12 cellular contexts compared by ENCODE assay signal in genomic region chrX:109777749-109778148, GRCh38. TPM values are rescaled to one million over a fixed set of nuclear protein-coding genes. Genes with fewer than 3 reads are reported as not detected.
DNase-seq lines count a peak whose midpoint lies in the region; ATAC-seq and TF ChIP-seq lines count a peak whose summit lies in the region.
"Had no signal": no experiment of that assay in that cellular context is flagged by ENCODE, and none has a peak within 500 bp of the region (broad histone marks: within the 10 kb centered on the region; RNA-seq: fewer than 3 reads in every experiment).

No MANE protein-coding gene starts in this region.

- no TSS peak for BruUV-seq in PC-3 (replicated peaks; lab: Mats Ljungman, UMichigan)

- H3K4me1 ChIP-seq in PC-3 (ENCODE audit: insufficient read depth, low read length) (peaks cover 17% of the 10 kb centered on the region), right lobe of liver (peaks cover 0 to 15% (median 0%) of the 10 kb centered on the region in 4 donors)
- H3K4me1 ChIP-seq: BE2C, HAP-1 had no signal

- no peak overlapping the region for H2AFZ ChIP-seq in PC-3 (ENCODE audit: low read length)

- H3K4me2 ChIP-seq in PC-3 (ENCODE audit: low read length), result no peak overlapping the region
- H3K4me2 ChIP-seq: A549 had no signal

- H3K27ac ChIP-seq in PC-3 (ENCODE audit: low read length), result no peak overlapping the region
- no peak overlapping the region for H3K27ac ChIP-seq in right lobe of liver
- H3K27ac ChIP-seq: C4-2B had no signal

- ATAC-seq in PC-3, result peak; percentile 68
- peak; percentile 70 to 92 (median 87) for ATAC-seq in right lobe of liver
- no peak for ATAC-seq in HG02840 (IDR thresholded peaks at IDR 0.05; ENCODE audit: low FRiP score, unreplicated experiment)
- ATAC-seq in HG03520 (IDR thresholded peaks at IDR 0.05; ENCODE audit: unreplicated experiment), result no peak

- H3K27me3 ChIP-seq in PC-3 (ENCODE audit: low read length), result no peaks in the 10 kb centered on the region
- peaks cover 0 to 37% of the 10 kb centered on the region in 2 donors for H3K27me3 ChIP-seq in right lobe of liver
- H3K27me3 ChIP-seq: BE2C had no signal

- no peaks in the 10 kb centered on the region for H4K20me1 ChIP-seq in PC-3 (ENCODE audit: low read length)

- H3K4me3 ChIP-seq in PC-3 (ENCODE audit: low read length) (no peak overlapping the region), right lobe of liver (no peak overlapping the region)
- H3K4me3 ChIP-seq: A549, HAP-1 had no signal

- H3K9me3 ChIP-seq in PC-3 (ENCODE audit: low read length), result no peaks in the 10 kb centered on the region
- H3K9me3 ChIP-seq in right lobe of liver, result no peaks in the 10 kb centered on the region
- H3K9me3 ChIP-seq: A549, BE2C, HAP-1 had no signal

- no peak for TF ChIP-seq POLR2A in right lobe of liver (IDR thresholded peaks at IDR 0.05)

- H3K9me2 ChIP-seq in PC-3 (replicated peaks; ENCODE audit: low read length), result no peaks in the 10 kb centered on the region

- POLR2A ChIA-PET in PC-3 (lab: Charles Lee; ENCODE audit: unreplicated experiment), result interaction anchor here (0.6 kb wide), 1 partner anchor 15 kb away, joined by 7 read pairs; no protein-coding TSS in a partner anchor

- CTCF ChIA-PET in PC-3 (lab: Charles Lee), result no interaction called here

- intact Hi-C loops in PC-3 (cut with micrococcal nuclease), result no loop called here
- intact Hi-C loops in right lobe of liver (cut with DNase I), result no loop called here

- H3K9ac ChIP-seq in PC-3 (ENCODE audit: low read length), result no peak overlapping the region

- TF ChIP-seq CTCF in PC-3 (conservative IDR thresholded peaks at IDR 0.05; ENCODE audit: low read depth, low read length), result no peak
- no peak for TF ChIP-seq CTCF in right lobe of liver (IDR thresholded peaks at IDR 0.05)

- H3K79me2 ChIP-seq in PC-3 (ENCODE audit: low read length), result no peaks in the 10 kb centered on the region

- no peaks in the 10 kb centered on the region for H3K36me3 ChIP-seq in PC-3 (ENCODE audit: low read depth, low read length)
- H3K36me3 ChIP-seq in right lobe of liver, result no peaks in the 10 kb centered on the region
- H3K36me3 ChIP-seq: BE2C, HAP-1 had no signal

- 40% methylated on average over 4 of the region's 4 CpGs for WGBS in right lobe of liver (ENCODE audit: insufficient coverage, low coverage, low lambda C conversion rate, missing lambda C conversion rate)

- DNase-seq in DMS53 treated with DMSO at 0.1 percent for 48 hours (lab: John Stamatoyannopoulos, UW; ENCODE audit: unreplicated experiment) (peak; percentile 79), NCI-H2029 (lab: John Stamatoyannopoulos, UW) (peak; percentile 19), PC-3 (no peak), right lobe of liver (no peak), NCI-H345 treated with DMSO at 0.1 percent for 48 hours (lab: John Stamatoyannopoulos, UW; ENCODE audit: unreplicated experiment) (no peak)
- DNase-seq: BE2C; CD4-positive, alpha-beta memory T cell had no signal

- H3F3A ChIP-seq in PC-3 (ENCODE audit: low read length, unreplicated experiment), result no peaks in the 10 kb centered on the region

RNA-seq across cellular contexts. Expression of gene ACSL4, which starts 44.7 kb away (rescaled TPM):
- total RNA-seq in PC-3 (2014; rRNA removed) (41.7 and 53.1 TPM in 2 replicates), right lobe of liver (10 to 100 TPM in 2 of 6 experiments, 1 to 10 TPM in 4; 1.8 to 76.7 (median 5.3) TPM)

Comparison
In these comparisons a context has a peak if more than half of its experiments do, and no peak if none do; other contexts are left out.
1. DNase-seq: peak in DMS53 treated with DMSO at 0.1 percent for 48 hours (single experiment) and NCI-H2029 (single experiment); none in PC-3 (single experiment), right lobe of liver (0 of 3) and NCI-H345 treated with DMSO at 0.1 percent for 48 hours (single experiment).
2. ATAC-seq: peak in PC-3 (single experiment) and right lobe of liver (4 of 4); none in HG02840 (single experiment) and HG03520 (single experiment).